9 cellular contexts compared by ENCODE assay signal in the genomic region with DNA sequence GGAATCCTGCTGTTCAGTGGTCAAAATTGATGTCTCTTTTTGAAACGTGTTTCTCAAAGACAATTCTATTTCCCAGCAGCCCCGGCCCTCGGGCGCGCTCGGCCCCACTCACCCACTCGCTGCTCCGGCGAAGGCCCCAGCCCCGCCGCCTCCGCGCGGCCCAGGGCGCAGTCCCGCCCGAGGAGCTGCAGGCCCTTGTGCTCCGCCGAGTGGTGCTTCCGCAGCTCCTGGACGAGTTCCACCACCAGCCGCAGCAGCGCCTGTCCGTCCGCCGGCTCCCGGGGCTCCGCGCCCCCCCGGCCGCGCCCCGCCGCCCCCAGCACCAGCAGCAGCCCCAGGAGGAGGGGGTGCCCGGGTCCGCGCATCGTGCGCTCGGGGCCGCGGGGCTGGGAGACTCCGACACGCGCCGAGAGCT. TPM values are rescaled to one million over a fixed set of nuclear protein-coding genes. Genes with fewer than 3 reads are reported as not detected.
DNase-seq lines count a peak whose midpoint lies in the region; ATAC-seq, FAIRE-seq and TF ChIP-seq lines count a peak whose summit lies in the region.
"Had no signal": no experiment of that assay in that cellular context is flagged by ENCODE, and none has a peak within 500 bp of the region (broad histone marks: within the 10 kb centered on the region; RNA-seq: fewer than 3 reads in every experiment).

No MANE protein-coding gene starts in this region.

- peaks cover 17% of the 10 kb centered on the region for H3K4me1 Mint-ChIP-seq in activated B cell treated with CpG ODN at 0.5 μM for 24 hours

- no peaks in the 10 kb centered on the region for H3K9me3 ChIP-seq in left ventricle myocardium inferior (replicated peaks)
- no peaks in the 10 kb centered on the region for H3K9me3 ChIP-seq in small intestine (ENCODE audit: control insufficient read depth, low read depth)

- no peak overlapping the region for H3K27ac ChIP-seq in left ventricle myocardium inferior (replicated peaks)
- H3K27ac ChIP-seq in small intestine (ENCODE audit: low read depth in 1 of 2, low read length in 1 of 2): no peak overlapping the region
- H3K27ac ChIP-seq: KMS-11 had no signal

- WGBS in small intestine, 3 donors: 0 to 2% (median 1%) methylated on average over 34 to 46 of the region's 46 CpGs

- POLR2A ChIA-PET in activated B cell treated with CpG ODN at 0.5 μM for 24 hours (lab: Charles Lee): interaction anchor here (0.7 kb wide), 1 partner anchor 39 kb away, joined by 9 read pairs; no protein-coding TSS in a partner anchor

- no peak for TF ChIP-seq CTCF in activated B cell treated with CpG ODN at 0.5 μM for 24 hours (IDR thresholded peaks at IDR 0.05)
- no peak for TF ChIP-seq CTCF in left ventricle myocardium inferior (IDR thresholded peaks at IDR 0.05; ENCODE audit: borderline replicate concordance)

- intact Hi-C loops in activated B cell treated with CpG ODN at 0.5 μM for 24 hours (cut with micrococcal nuclease) (no loop called here), left ventricle myocardium inferior (cut with micrococcal nuclease) (no loop called here)

- no peaks in the 10 kb centered on the region for H3K9me3 Mint-ChIP-seq in activated B cell treated with CpG ODN at 0.5 μM for 24 hours

- H3K4me1 ChIP-seq in left ventricle myocardium inferior: peaks cover 29% of the 10 kb centered on the region
- H3K4me1 ChIP-seq in small intestine (ENCODE audit: control insufficient read depth in 2 of 2, insufficient read depth in 1 of 2, low read depth in 1 of 2, low read length in 1 of 2): peaks cover 2 to 3% of the 10 kb centered on the region in 2 donors

- FAIRE-seq in small intestine (lab: Jason Lieb, UNC): no peak

- DNase-seq in activated B cell treated with CpG ODN at 0.5 μM for 24 hours (no peak), left ventricle myocardium inferior (no peak), small intestine (no peak), NCI-H2081 treated with DMSO at 0.1 percent for 48 hours (lab: John Stamatoyannopoulos, UW) (no peak)
- DNase-seq in activated CD8-positive, alpha-beta memory T cell treated with anti-CD3 and anti-CD28 coated beads, Interleukin-2, amount 50 U/mL, for 48 hours: no peak

- CTCF ChIA-PET in activated B cell treated with CpG ODN at 0.5 μM for 24 hours (lab: Charles Lee): no interaction called here

- H3K36me3 ChIP-seq in left ventricle myocardium inferior: no peaks in the 10 kb centered on the region
- no peaks in the 10 kb centered on the region for H3K36me3 ChIP-seq in small intestine (ENCODE audit: control insufficient read depth in 2 of 2, insufficient read depth in 2 of 2, low read length in 2 of 2)

- H3K4me3 ChIP-seq in left ventricle myocardium inferior (peak overlapping the region; percentile 67), small intestine (ENCODE audit: low read depth in 1 of 2, low read length in 2 of 2) (peak overlapping the region; percentile 32 to 77)

- no peak overlapping the region for H3K27ac Mint-ChIP-seq in activated B cell treated with CpG ODN at 0.5 μM for 24 hours

- H3K27me3 ChIP-seq in left ventricle myocardium inferior (ENCODE audit: low read depth) (peaks cover 54% of the 10 kb centered on the region), small intestine (ENCODE audit: control insufficient read depth in 2 of 2, insufficient read depth in 2 of 2, low read length in 2 of 2) (peaks cover 0 to 7% of the 10 kb centered on the region in 2 donors)

- peak overlapping the region; percentile 55 for H3K4me3 Mint-ChIP-seq in activated B cell treated with CpG ODN at 0.5 μM for 24 hours

- peak; percentile 58 for ATAC-seq in GM21723 (IDR thresholded peaks at IDR 0.05; ENCODE audit: unreplicated experiment)
- peak; percentile 69 for ATAC-seq in activated B cell treated with CpG ODN at 0.5 μM for 24 hours (ENCODE audit: low read depth)
- no peak for ATAC-seq in GM21390 (IDR thresholded peaks at IDR 0.05; ENCODE audit: unreplicated experiment)
- ATAC-seq in GM19035 (IDR thresholded peaks at IDR 0.05; ENCODE audit: unreplicated experiment): no peak

- peaks cover 10% of the 10 kb centered on the region for H3K36me3 Mint-ChIP-seq in activated B cell treated with CpG ODN at 0.5 μM for 24 hours (ENCODE audit: low read depth)

- peaks cover 22% of the 10 kb centered on the region for H3K27me3 Mint-ChIP-seq in activated B cell treated with CpG ODN at 0.5 μM for 24 hours

RNA-seq across cellular contexts. Expression of a gene that starts 0.4 kb away (rescaled TPM):
- total RNA-seq in activated B cell treated with CpG ODN at 0.5 μM for 24 hours (not detected in 2 replicates), left ventricle myocardium inferior (1.1 TPM)
- 1 to 10 TPM in 2 of 3 donors, under 1 TPM in 1; 0.45 to 3.5 (median 2.5) TPM for polyA plus RNA-seq in small intestine

RNA-seq across cellular contexts. Expression of a gene that starts 22.7 kb away (rescaled TPM):
- total RNA-seq in activated B cell treated with CpG ODN at 0.5 μM for 24 hours: 80.1 and 81.8 TPM in 2 replicates
- 68.0 TPM for total RNA-seq in left ventricle myocardium inferior
- polyA plus RNA-seq in small intestine: 100 to 1,000 TPM in 2 of 3 donors, 10 to 100 TPM in 1; 99.7 to 105 (median 102) TPM

RNA-seq across cellular contexts. Expression of a gene that starts 23.6 kb away (rescaled TPM):
- total RNA-seq in activated B cell treated with CpG ODN at 0.5 μM for 24 hours (24.4 and 33.3 TPM in 2 replicates), left ventricle myocardium inferior (9.8 TPM)
- 100 to 1,000 TPM in 2 of 3 donors, 10 to 100 TPM in 1; 75.5 to 111 (median 103) TPM for polyA plus RNA-seq in small intestine

Comparison
In these comparisons a context has a peak if more than half of its experiments do, and no peak if none do; other contexts are left out.
1. ATAC-seq: peak in GM21723 (single experiment) and activated B cell treated with CpG ODN at 0.5 μM for 24 hours (single experiment); none in GM21390 (single experiment) and GM19035 (single experiment).